In the genomic region with DNA sequence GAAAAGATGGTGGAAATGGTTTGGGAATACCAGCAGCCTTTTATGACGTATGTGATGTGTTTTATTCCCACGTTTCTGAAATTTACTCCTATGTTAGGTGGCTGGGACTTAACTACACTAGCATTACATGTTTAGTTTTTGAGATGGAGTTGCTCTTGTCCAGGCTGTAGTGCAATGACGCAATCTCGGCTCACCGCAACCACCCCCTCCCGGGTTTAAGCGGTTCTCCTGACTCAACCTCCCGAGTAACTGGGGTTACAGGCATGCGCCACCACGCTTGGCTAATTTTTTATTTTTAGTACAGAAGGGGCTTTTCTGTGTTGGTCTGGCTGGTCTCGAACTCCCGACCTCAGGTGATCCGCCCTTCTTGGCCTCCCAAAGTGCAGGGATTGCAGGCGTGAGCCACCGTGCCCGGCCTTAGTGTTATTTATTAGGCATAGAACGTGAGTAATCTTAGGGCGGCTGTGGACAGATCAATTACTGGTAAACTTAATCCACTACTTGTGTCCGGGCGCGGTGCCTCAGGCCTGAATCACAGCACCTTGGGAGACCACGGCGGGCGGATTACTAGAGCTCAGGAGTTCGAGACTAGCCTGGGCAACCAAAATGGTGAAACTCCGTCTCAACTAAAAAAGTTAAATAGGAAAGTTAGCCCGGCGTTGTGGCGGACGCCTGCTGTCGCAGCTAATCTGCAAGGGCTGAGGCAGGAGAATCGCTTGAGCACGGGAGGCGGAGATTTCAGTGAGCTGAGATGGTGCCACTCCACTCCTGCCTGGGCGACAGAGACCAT, we compare ENCODE assay signal across 9 cellular contexts.
A peak's percentile ranks its signal among the peaks of the same experiment; 100 is the strongest.
DNase-seq lines count a peak whose midpoint lies in the region; ATAC-seq and TF ChIP-seq lines count a peak whose summit lies in the region.
"Had no signal": no experiment of that assay in that cellular context is flagged by ENCODE, and none has a peak within 500 bp of the region (broad histone marks: within the 10 kb centered on the region; RNA-seq: fewer than 3 reads in every experiment).

No MANE protein-coding gene starts in this region.

- TF ChIP-seq CTCF in activated CD8-positive, alpha-beta T cell treated with anti-CD3 and anti-CD28 coated beads for 36 hours (IDR thresholded peaks at IDR 0.05), result no peak
- no peak for TF ChIP-seq CTCF in esophagus muscularis mucosa (IDR thresholded peaks at IDR 0.05)
- TF ChIP-seq CTCF in body of pancreas (IDR thresholded peaks at IDR 0.05), result no peak

- H3K36me3 ChIP-seq in esophagus muscularis mucosa (no peaks in the 10 kb centered on the region), body of pancreas (replicated peaks in 1 of 2; ENCODE audit: insufficient read depth in 1 of 2, low read depth in 2 of 2) (no peaks in the 10 kb centered on the region)

- intact Hi-C loops in activated CD8-positive, alpha-beta T cell treated with anti-CD3 and anti-CD28 coated beads for 36 hours (cut with micrococcal nuclease), result no loop called here
- intact Hi-C loops in esophagus muscularis mucosa (cut with DNase I) (no loop called here), body of pancreas (cut with DNase I) (no loop called here)

- no peaks in the 10 kb centered on the region for H3K9me3 ChIP-seq in esophagus muscularis mucosa
- no peaks in the 10 kb centered on the region for H3K9me3 ChIP-seq in body of pancreas

- peaks cover 3% of the 10 kb centered on the region for H3K9me3 Mint-ChIP-seq in activated CD8-positive, alpha-beta T cell treated with anti-CD3 and anti-CD28 coated beads for 36 hours

- TF ChIP-seq POLR2A in esophagus muscularis mucosa (IDR thresholded peaks at IDR 0.05; ENCODE audit: low read depth) (no peak), body of pancreas (IDR thresholded peaks at IDR 0.05) (no peak)

- POLR2A ChIA-PET in activated CD8-positive, alpha-beta T cell treated with anti-CD3 and anti-CD28 coated beads for 36 hours (lab: Charles Lee), result interaction anchor here (0.6 to 6.4 kb wide), 18 partner anchors 14 to 893 kb away, joined by 3 to 66 read pairs (median 6); a partner anchor contains a TSS
- POLR2A ChIA-PET in HEK293T (lab: Yijun Ruan, JAX), result interaction anchor here (1.6 kb wide), 1 partner anchor 9 kb away, joined by 6 read pairs; a partner anchor contains a TSS

- peak overlapping the region; percentile 92 for H3K27ac Mint-ChIP-seq in activated CD8-positive, alpha-beta T cell treated with anti-CD3 and anti-CD28 coated beads for 36 hours

- CTCF ChIA-PET in activated CD8-positive, alpha-beta T cell treated with anti-CD3 and anti-CD28 coated beads for 36 hours (lab: Charles Lee), result no interaction called here
- CTCF ChIA-PET in HEK293T (lab: Yijun Ruan, JAX), result no interaction called here

- WGBS in esophagus muscularis mucosa, result 40% methylated on average over 35 of the region's 35 CpGs
- WGBS in body of pancreas, 2 donors, result 45 to 46% methylated on average over 35 of the region's 35 CpGs

- H3K4me1 Mint-ChIP-seq in activated CD8-positive, alpha-beta T cell treated with anti-CD3 and anti-CD28 coated beads for 36 hours (ENCODE audit: low read depth), result peaks cover 29% of the 10 kb centered on the region

- DNase-seq in DMS53 (lab: John Stamatoyannopoulos, UW) (peak; percentile 37), DMS53 treated with DMSO at 0.1 percent for 48 hours (lab: John Stamatoyannopoulos, UW; ENCODE audit: unreplicated experiment) (no peak), esophagus muscularis mucosa (ENCODE audit: extremely low spot score) (no peak), renal cortical epithelial cell (ENCODE audit: low read depth) (peak; percentile 76), body of pancreas (no peak), NCI-H1694 (lab: John Stamatoyannopoulos, UW) (no peak), HEK293T (ENCODE audit: extremely low spot score) (no peak)
- DNase-seq in activated CD8-positive, alpha-beta T cell treated with anti-CD3 and anti-CD28 coated beads for 36 hours, result peak; percentile 89

- ATAC-seq in activated CD8-positive, alpha-beta T cell treated with anti-CD3 and anti-CD28 coated beads for 36 hours, result peak; percentile 31
- ATAC-seq in body of pancreas, result no peak

- H3K4me3 ChIP-seq in esophagus muscularis mucosa (peak overlapping the region; percentile 53 to 64 (median 56)), body of pancreas (no peak overlapping the region)

- H3K27me3 Mint-ChIP-seq in activated CD8-positive, alpha-beta T cell treated with anti-CD3 and anti-CD28 coated beads for 36 hours, result no peaks in the 10 kb centered on the region

- peaks cover 9% of the 10 kb centered on the region for H3K36me3 Mint-ChIP-seq in activated CD8-positive, alpha-beta T cell treated with anti-CD3 and anti-CD28 coated beads for 36 hours (ENCODE audit: low read depth)

- H3K4me1 ChIP-seq in esophagus muscularis mucosa (peaks cover 0 to 15% (median 9%) of the 10 kb centered on the region in 4 donors), body of pancreas (no peaks in the 10 kb centered on the region)

- peak overlapping the region; percentile 77 for H3K4me3 Mint-ChIP-seq in activated CD8-positive, alpha-beta T cell treated with anti-CD3 and anti-CD28 coated beads for 36 hours

- TF ChIP-seq EP300 in esophagus muscularis mucosa (IDR thresholded peaks at IDR 0.05), result no peak

- H3K27me3 ChIP-seq in esophagus muscularis mucosa, result peaks cover 0 to 76% (median 15%) of the 10 kb centered on the region in 4 donors
- peaks cover 0 to 13% of the 10 kb centered on the region in 2 donors for H3K27me3 ChIP-seq in body of pancreas

- H3K27ac ChIP-seq in esophagus muscularis mucosa (replicated peaks in 1 of 4) (peak overlapping the region; percentile 66 to 84 (median 74)), body of pancreas (peak overlapping the region in 2 of 4 donors; percentile 26 to 52)
- H3K27ac ChIP-seq: 22Rv1 had no signal

TF ChIP-seq in HEK293T, 16 proteins besides CTCF, POLR2A, EP300 and RAD21:
- TF ChIP-seq CTBP1 (IDR thresholded peaks at IDR 0.05; ENCODE audit: borderline replicate concordance) (no peak), SP1 (IDR thresholded peaks at IDR 0.05) (no peak), FOXK2 (IDR thresholded peaks at IDR 0.05) (no peak), FOXM1 (IDR thresholded peaks at IDR 0.05; ENCODE audit: borderline replicate concordance) (no peak), ARNT (IDR thresholded peaks at IDR 0.05) (no peak), L3MBTL2 (conservative IDR thresholded peaks at IDR 0.05) (no peak), TARDBP (IDR thresholded peaks at IDR 0.05) (no peak), ELF4 (IDR thresholded peaks at IDR 0.05) (no peak), HDGF (IDR thresholded peaks at IDR 0.05; ENCODE audit: borderline replicate concordance) (no peak), BHLHE40 (IDR thresholded peaks at IDR 0.05; ENCODE audit: borderline replicate concordance) (no peak), FOXA1 (IDR thresholded peaks at IDR 0.05) (no peak), ZNF384 (IDR thresholded peaks at IDR 0.05) (no peak), SUZ12 (IDR thresholded peaks at IDR 0.05) (no peak), LEF1 (IDR thresholded peaks at IDR 0.05; ENCODE audit: borderline replicate concordance) (no peak), NFRKB (IDR thresholded peaks at IDR 0.05) (no peak)
- TF ChIP-seq, protein P1, sequence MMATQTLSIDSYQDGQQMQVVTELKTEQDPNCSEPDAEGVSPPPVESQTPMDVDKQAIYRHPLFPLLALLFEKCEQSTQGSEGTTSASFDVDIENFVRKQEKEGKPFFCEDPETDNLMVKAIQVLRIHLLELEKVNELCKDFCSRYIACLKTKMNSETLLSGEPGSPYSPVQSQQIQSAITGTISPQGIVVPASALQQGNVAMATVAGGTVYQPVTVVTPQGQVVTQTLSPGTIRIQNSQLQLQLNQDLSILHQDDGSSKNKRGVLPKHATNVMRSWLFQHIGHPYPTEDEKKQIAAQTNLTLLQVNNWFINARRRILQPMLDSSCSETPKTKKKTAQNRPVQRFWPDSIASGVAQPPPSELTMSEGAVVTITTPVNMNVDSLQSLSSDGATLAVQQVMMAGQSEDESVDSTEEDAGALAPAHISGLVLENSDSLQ (IDR thresholded peaks at IDR 0.05), result no peak

Comparison
In these comparisons a context has a peak if more than half of its experiments do, and no peak if none do; other contexts are left out.
1. DNase-seq: peak in DMS53 (single experiment), activated CD8-positive, alpha-beta T cell treated with anti-CD3 and anti-CD28 coated beads for 36 hours (single experiment) and renal cortical epithelial cell (single experiment); none in DMS53 treated with DMSO at 0.1 percent for 48 hours (single experiment), esophagus muscularis mucosa (single experiment), body of pancreas (0 of 4), NCI-H1694 (single experiment) and HEK293T (single experiment).
2. H3K4me3 ChIP-seq: peak in esophagus muscularis mucosa (4 of 4); none in body of pancreas (0 of 2).